In genomic region chr19:50486823-50487515, GRCh38 we compare ENCODE assay signal across 9 cellular contexts. TPM values are rescaled to one million over a fixed set of nuclear protein-coding genes. Genes with fewer than 3 reads are reported as not detected.
A peak's percentile ranks its signal among the peaks of the same experiment; 100 is the strongest.
DNase-seq lines count a peak whose midpoint lies in the region; ATAC-seq and TF ChIP-seq lines count a peak whose summit lies in the region.
"Had no signal": no experiment of that assay in that cellular context is flagged by ENCODE, and none has a peak within 500 bp of the region (broad histone marks: within the 10 kb centered on the region; RNA-seq: fewer than 3 reads in every experiment).

No MANE protein-coding gene starts in this region.

- peak; percentile 69 for DNase-seq in CMK (ENCODE audit: low read depth)
- DNase-seq in activated CD4-positive, alpha-beta T cell treated with anti-CD3 and anti-CD28 coated beads, Interleukin-2, amount 50 U/mL, for 24 hours (ENCODE audit: low read depth in 1 of 2, low spot score in 1 of 2) = peak; percentile 36 to 53
- DNase-seq in fibroblast of the aortic adventitia (ENCODE audit: low read depth) = peak; percentile 6
- peak; percentile 21 to 43 for DNase-seq in stimulated activated CD4-positive, alpha-beta T cell treated with anti-CD3 and anti-CD28 coated beads, Interleukin-1b, Interleukin-23, amount 100 ng/mL, for 4 hours (ENCODE audit: low read depth in 2 of 2)
- DNase-seq in tibial nerve (ENCODE audit: low spot score in 2 of 2) = no peak

- no peak overlapping the region for H2AFZ ChIP-seq in KMS-11 (ENCODE audit: low read depth)

- no peaks in the 10 kb centered on the region for H3K4me1 ChIP-seq in KMS-11 (ENCODE audit: low read depth, poor library complexity, severe bottlenecking)
- H3K4me1 ChIP-seq in tibial nerve = peaks cover 0 to 5% (median 0%) of the 10 kb centered on the region in 4 donors

- WGBS in tibial nerve, 2 donors = 72 to 76% methylated on average over 18 of the region's 18 CpGs

- H3K36me3 ChIP-seq in KMS-11 (ENCODE audit: insufficient read depth) = no peaks in the 10 kb centered on the region
- H3K36me3 ChIP-seq in tibial nerve = peaks cover 0 to 38% (median 0%) of the 10 kb centered on the region in 3 donors

- TF ChIP-seq CTCF in KMS-11 (conservative IDR thresholded peaks at IDR 0.05; ENCODE audit: low read depth, low read length) (peak; percentile 63), fibroblast of the aortic adventitia (IDR thresholded peaks at IDR 0.05; ENCODE audit: insufficient read depth, low read length) (peak; percentile 43), tibial nerve (IDR thresholded peaks at IDR 0.05) (peak in 1 of 5 experiments; percentile 7)

- H3K4me3 ChIP-seq in KMS-11 (IDR thresholded peaks at IDR 0.05; ENCODE audit: insufficient read depth, low read depth, low read length) = no peak overlapping the region
- H3K4me3 ChIP-seq in fibroblast of the aortic adventitia (ENCODE audit: low read depth, low read length) = no peak overlapping the region
- H3K4me3 ChIP-seq in tibial nerve = no peak overlapping the region
- H3K4me3 ChIP-seq: lung had no signal

- no peaks in the 10 kb centered on the region for H3K79me2 ChIP-seq in KMS-11 (ENCODE audit: insufficient read depth, low read depth)

- no peak overlapping the region for H3K27ac ChIP-seq in KMS-11
- H3K27ac ChIP-seq in tibial nerve = no peak overlapping the region

- no peak for TF ChIP-seq EP300 in tibial nerve (IDR thresholded peaks at IDR 0.05)

- TF ChIP-seq POLR2A in tibial nerve (IDR thresholded peaks at IDR 0.05) = no peak

- ATAC-seq in HG03439 (IDR thresholded peaks at IDR 0.05; ENCODE audit: unreplicated experiment) (no peak), HG02763 (IDR thresholded peaks at IDR 0.05; ENCODE audit: unreplicated experiment) (no peak)

- H3K27me3 ChIP-seq in KMS-11 (ENCODE audit: insufficient read depth, low read depth) (no peaks in the 10 kb centered on the region), tibial nerve (peaks cover 0 to 52% of the 10 kb centered on the region in 2 donors)

- H3K4me2 ChIP-seq in KMS-11 = no peak overlapping the region

- H3K9me3 ChIP-seq in tibial nerve = peaks cover 0 to 4% (median 0%) of the 10 kb centered on the region in 4 donors

- no peak overlapping the region for H3K9ac ChIP-seq in KMS-11

- no peaks in the 10 kb centered on the region for H4K20me1 ChIP-seq in KMS-11 (ENCODE audit: insufficient read depth)

RNA-seq across cellular contexts. Expression of gene GARIN5A, which starts 10.3 kb away (rescaled TPM):
- total RNA-seq in fibroblast of the aortic adventitia (ENCODE audit: low replicate concordance) (not detected in 2 replicates), tibial nerve (not detected)

RNA-seq across cellular contexts. Expression of gene EMC10, which starts 10.7 kb away (rescaled TPM):
- total RNA-seq in fibroblast of the aortic adventitia (ENCODE audit: low replicate concordance) = 22.8 and 35.2 TPM in 2 replicates
- 10 to 100 TPM; 48.5 to 79.4 (median 59.7) TPM for total RNA-seq in tibial nerve

RNA-seq across cellular contexts. Expression of gene JOSD2, which starts 24.0 kb away (rescaled TPM):
- total RNA-seq in fibroblast of the aortic adventitia (ENCODE audit: low replicate concordance) (12.1 and 26.7 TPM in 2 replicates), tibial nerve (10 to 100 TPM; 32.3 to 52.2 (median 38.8) TPM)

RNA-seq across cellular contexts. Expression of gene ASPDH, which starts 26.7 kb away (rescaled TPM):
- total RNA-seq in fibroblast of the aortic adventitia (ENCODE audit: low replicate concordance) (not detected in 2 replicates), tibial nerve (not detected)
- total RNA-seq: lung had no signal

RNA-seq across cellular contexts. Expression of gene MYBPC2, which starts 54.3 kb away (rescaled TPM):
- total RNA-seq in fibroblast of the aortic adventitia (ENCODE audit: low replicate concordance) (not detected in 2 replicates), tibial nerve (under 1 TPM in 1 of 4 donors, not detected in 3; 0.21 TPM)

Comparison
In these comparisons a context has a peak if more than half of its experiments do, and no peak if none do; other contexts are left out.
1. DNase-seq: peak in CMK (single experiment), activated CD4-positive, alpha-beta T cell treated with anti-CD3 and anti-CD28 coated beads, Interleukin-2, amount 50 U/mL, for 24 hours (2 of 2), fibroblast of the aortic adventitia (single experiment) and stimulated activated CD4-positive, alpha-beta T cell treated with anti-CD3 and anti-CD28 coated beads, Interleukin-1b, Interleukin-23, amount 100 ng/mL, for 4 hours (2 of 2); none in tibial nerve (0 of 2).